In the genomic region with DNA sequence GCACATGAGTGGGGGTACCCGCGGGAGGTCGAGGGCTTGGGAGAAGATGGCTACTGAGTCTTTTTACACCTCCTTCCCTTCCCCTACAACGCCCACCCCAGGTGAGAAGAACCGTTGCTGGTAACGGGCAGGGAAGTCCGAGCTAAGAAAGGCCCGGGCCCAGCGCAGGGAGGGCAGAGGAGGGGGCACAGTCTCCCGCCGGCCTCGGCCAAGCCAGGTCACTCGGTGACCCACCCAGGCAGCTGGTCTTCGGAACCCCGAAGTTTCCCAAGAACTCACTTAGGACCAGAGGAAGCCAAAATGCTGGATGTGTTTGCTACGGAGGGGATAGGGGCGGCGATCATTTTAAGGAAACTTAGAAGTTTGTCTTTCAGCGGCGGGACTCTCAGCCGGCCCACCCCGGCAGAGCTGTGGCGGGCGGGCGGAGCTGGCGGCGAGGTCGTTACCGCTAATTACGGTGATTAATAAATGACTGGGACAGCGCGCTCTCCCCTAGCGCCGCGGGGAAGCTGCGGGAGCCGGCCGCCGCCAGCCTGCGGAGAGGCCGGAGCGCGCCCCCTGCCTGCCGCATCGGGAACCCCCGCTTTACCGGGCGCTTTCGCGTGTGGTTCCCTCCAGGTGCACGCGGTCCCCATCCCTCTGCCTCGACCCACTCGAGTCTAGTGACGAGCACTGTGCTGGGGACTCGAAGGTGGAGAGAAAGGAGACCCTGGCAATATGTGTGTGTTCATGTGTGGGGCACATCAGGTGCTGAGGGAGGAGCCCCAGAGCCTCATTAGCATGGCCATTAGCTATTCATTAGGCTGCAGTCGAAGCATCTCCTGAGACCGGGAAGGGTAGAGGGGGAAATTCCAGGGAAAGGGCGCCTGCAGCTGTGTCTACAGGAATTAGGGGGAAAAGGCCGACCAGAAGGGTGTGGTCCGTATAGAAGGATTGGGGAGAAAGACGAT, we compare ENCODE assay signal across 8 cellular contexts. TPM values are rescaled to one million over a fixed set of nuclear protein-coding genes. Genes with fewer than 3 reads are reported as not detected.
DNase-seq lines count a peak whose midpoint lies in the region; ATAC-seq and TF ChIP-seq lines count a peak whose summit lies in the region.

No MANE protein-coding gene starts in this region.

- H3K4me1 ChIP-seq in foreskin keratinocyte (no peaks in the 10 kb centered on the region), ovary (ENCODE audit: insufficient read depth) (peaks cover 9% of the 10 kb centered on the region)

- intact Hi-C loops in ovary (cut with DNase I) = no loop called here

- 1 to 2% (median 1%) methylated on average over 60 to 62 of the region's 62 CpGs for WGBS in ovary, 3 donors

- TF ChIP-seq EP300 in ovary (IDR thresholded peaks at IDR 0.05) = no peak

- H3K36me3 ChIP-seq in ovary = no peaks in the 10 kb centered on the region

- no peak overlapping the region for H3K4me3 ChIP-seq in ovary

- H3K27me3 ChIP-seq in foreskin keratinocyte (peaks cover 100% of the 10 kb centered on the region), ovary (peaks cover 4% of the 10 kb centered on the region)

- ATAC-seq in foreskin keratinocyte = peak; percentile 69

- no peaks in the 10 kb centered on the region for H3K9me3 ChIP-seq in ovary

- H3K27ac ChIP-seq in foreskin keratinocyte (no peak overlapping the region), ovary (no peak overlapping the region)

- TF ChIP-seq CTCF in foreskin keratinocyte (conservative IDR thresholded peaks at IDR 0.05) (peak; percentile 79), ovary (IDR thresholded peaks at IDR 0.05) (peak; percentile 33 to 47 (median 40))

- no peak for TF ChIP-seq POLR2A in ovary (IDR thresholded peaks at IDR 0.05)

- DNase-seq in NCI-H146 (lab: John Stamatoyannopoulos, UW) (peak; percentile 35), NCI-H146 treated with DMSO at 0.1 percent for 48 hours (lab: John Stamatoyannopoulos, UW; ENCODE audit: unreplicated experiment) (no peak), NCI-H1105 treated with DMSO at 0.1 percent for 48 hours (lab: John Stamatoyannopoulos, UW) (peak; percentile 61), foreskin keratinocyte (peak in 1 of 2 donors; percentile 18), ovary (peak in 2 of 5 donors; percentile 36 to 58), NCI-H226 (no peak), NCI-H1436 (lab: John Stamatoyannopoulos, UW) (no peak)
- DNase-seq in activated T-helper 1 cell treated with anti-CD3 and anti-CD28 coated beads, Interleukin-2, amount 50 U/mL, for 16 hours (ENCODE audit: low read depth in 1 of 2, low spot score in 1 of 2) = peak; percentile 18 to 26

RNA-seq across cellular contexts. Expression of a gene that starts 0.9 kb away (rescaled TPM):
- total RNA-seq in foreskin keratinocyte = 24.0 and 51.7 TPM in 2 replicates
- polyA plus RNA-seq in foreskin keratinocyte = 22.6 and 61.5 TPM in 2 replicates
- 10 to 100 TPM; 36.9 to 90.4 (median 56.7) TPM for total RNA-seq in ovary
- polyA plus RNA-seq in ovary = 10 to 100 TPM; 15.2 to 62.8 TPM

RNA-seq across cellular contexts. Expression of a gene that starts 31.5 kb away (rescaled TPM):
- 1.5 and 6.4 TPM in 2 replicates for total RNA-seq in foreskin keratinocyte
- polyA plus RNA-seq in foreskin keratinocyte = 1.8 and 5.9 TPM in 2 replicates
- 10 to 100 TPM in 4 of 7 donors, 1 to 10 TPM in 3; 5.9 to 22.0 (median 10.0) TPM for total RNA-seq in ovary
- polyA plus RNA-seq in ovary = 10 to 100 TPM in 1 of 2 donors, 1 to 10 TPM in 1; 7.8 to 12.0 TPM

RNA-seq across cellular contexts. Expression of a gene that starts 52.9 kb away (rescaled TPM):
- total RNA-seq in foreskin keratinocyte (not detected in 2 replicates), ovary (under 1 TPM in 2 of 7 donors, not detected in 5; 0.24 to 0.48 TPM)
- polyA plus RNA-seq in foreskin keratinocyte (not detected in 2 replicates), ovary (not detected)

Comparison
In these comparisons a context has a peak if more than half of its experiments do, and no peak if none do; other contexts are left out.
1. DNase-seq: peak in NCI-H146 (single experiment), NCI-H1105 treated with DMSO at 0.1 percent for 48 hours (single experiment) and activated T-helper 1 cell treated with anti-CD3 and anti-CD28 coated beads, Interleukin-2, amount 50 U/mL, for 16 hours (2 of 2); none in NCI-H146 treated with DMSO at 0.1 percent for 48 hours (single experiment), NCI-H226 (single experiment) and NCI-H1436 (single experiment).